In genomic region chr19:55656552-55656951, GRCh38 we compare ENCODE assay signal across 9 cellular contexts. TPM values are rescaled to one million over a fixed set of nuclear protein-coding genes. Genes with fewer than 3 reads are reported as not detected.
DNase-seq lines count a peak whose midpoint lies in the region; ATAC-seq, FAIRE-seq and TF ChIP-seq lines count a peak whose summit lies in the region.
"Had no signal": no experiment of that assay in that cellular context is flagged by ENCODE, and none has a peak within 500 bp of the region (broad histone marks: within the 10 kb centered on the region; RNA-seq: fewer than 3 reads in every experiment).

No MANE protein-coding gene starts in this region.

- H3K4me2 ChIP-seq in GM12878 (ENCODE audit: control insufficient read depth, insufficient read depth) (peak overlapping the region; percentile 94), mesendoderm (ENCODE audit: low read length) (peak overlapping the region; percentile 85)

- WGBS in GM12878 (ENCODE audit: insufficient coverage, insufficient replicate concordance, low lambda C conversion rate, missing lambda C conversion rate), result 2% methylated on average over 7 of the region's 7 CpGs
- WGBS in mesendoderm (ENCODE audit: extremely low coverage, insufficient coverage, low lambda C conversion rate), result 100% methylated on average over 1 of the region's 7 CpGs

- in situ Hi-C loops in GM12878 (cut with MboI), result loop anchor here (10.0 to 25.0 kb wide), 2 partner anchors 1192 to 1519 kb away; partner anchors contain the start of genes CNOT3 and LENG9

- H2AK5ac ChIP-seq in mesendoderm (ENCODE audit: low read length), result no peak overlapping the region

- H3K27me3 ChIP-seq in left ventricle myocardium inferior (ENCODE audit: low read depth) (no peaks in the 10 kb centered on the region), GM12878 (replicated peaks in 1 of 2; ENCODE audit: control insufficient read depth in 2 of 2, insufficient read depth in 2 of 2, low read length in 1 of 2) (no peaks in the 10 kb centered on the region), mesendoderm (ENCODE audit: insufficient read depth, low read length, poor library complexity) (no peaks in the 10 kb centered on the region), vagina (no peaks in the 10 kb centered on the region)

- no peak overlapping the region for H2BK5ac ChIP-seq in mesendoderm (ENCODE audit: low read length)

- no peak overlapping the region for H3K18ac ChIP-seq in mesendoderm (ENCODE audit: low read length)

- intact Hi-C loops in left ventricle myocardium inferior (cut with micrococcal nuclease) (no loop called here), Right ventricle myocardium inferior (cut with DNase I) (no loop called here), GM12878 (cut with micrococcal nuclease; ENCODE audit: unreplicated experiment) (no loop called here), vagina (cut with DNase I) (no loop called here)

- H3K4ac ChIP-seq in mesendoderm (ENCODE audit: low read depth, low read length), result no peak overlapping the region

- no peak overlapping the region for H2BK15ac ChIP-seq in mesendoderm (replicated peaks; ENCODE audit: low read depth)

- RAD21 ChIA-PET in GM12878 (lab: Charles Lee; ENCODE audit: unreplicated experiment), result interaction anchor here (0.7 to 2.3 kb wide), 5 partner anchors 15 to 153 kb away, joined by 4 to 14 read pairs (median 9); no protein-coding TSS in a partner anchor

- TF ChIP-seq CTCF in left ventricle myocardium inferior (IDR thresholded peaks at IDR 0.05; ENCODE audit: borderline replicate concordance) (no peak), GM12878 (IDR thresholded peaks at IDR 0.05 in 2 of 3, conservative IDR thresholded peaks at IDR 0.05 in 1 of 3; ENCODE audit: control insufficient read depth in 2 of 3, extremely low read depth in 1 of 3, insufficient read depth in 1 of 3, low read depth in 3 of 3, low read length in 3 of 3) (no peak), vagina (IDR thresholded peaks at IDR 0.05) (no peak)

- no peak overlapping the region for H2BK120ac ChIP-seq in mesendoderm (ENCODE audit: low read depth, low read length)

- CTCF ChIA-PET in GM12878 (lab: Yijun Ruan, JAX), result interaction anchor here (1.0 to 2.3 kb wide), 8 partner anchors 9 to 153 kb away, joined by 3 to 14 read pairs (median 6); partner anchors contain the start of gene CCDC106

- no peak overlapping the region for H4K8ac ChIP-seq in mesendoderm (ENCODE audit: low read depth, low read length)

- no peak for ATAC-seq in Right ventricle myocardium inferior
- ATAC-seq in GM12878, result no peak

- no peaks in the 10 kb centered on the region for H3K79me1 ChIP-seq in mesendoderm (ENCODE audit: low read length)

- H4K20me1 ChIP-seq in GM12878 (ENCODE audit: control insufficient read depth, insufficient read depth), result peaks cover 12% of the 10 kb centered on the region

- POLR2A ChIA-PET in GM12878 (lab: Charles Lee), result interaction anchor here (0.5 to 2.0 kb wide), 8 partner anchors 15 to 474 kb away, joined by 3 to 7 read pairs (median 4); partner anchors contain the start of gene EPN1

- no peak overlapping the region for H3K23ac ChIP-seq in mesendoderm (ENCODE audit: low read length)

- no peak for TF ChIP-seq POLR2A in GM12878 (IDR thresholded peaks at IDR 0.05; ENCODE audit: low read depth, low read length)
- no peak for TF ChIP-seq POLR2A in vagina (IDR thresholded peaks at IDR 0.05)

- no peaks in the 10 kb centered on the region for H3K9me3 ChIP-seq in left ventricle myocardium inferior (replicated peaks)
- H3K9me3 ChIP-seq in GM12878 (replicated peaks; ENCODE audit: control insufficient read depth, insufficient read depth, low read length), result no peaks in the 10 kb centered on the region
- H3K9me3 ChIP-seq in vagina, result no peaks in the 10 kb centered on the region

- no peak for FAIRE-seq in GM12878 (lab: Jason Lieb, UNC)

- SMC1A ChIA-PET in GM12878 (lab: Charles Lee; ENCODE audit: uncharacterized antibody, unreplicated experiment), result interaction anchor here (0.7 to 3.2 kb wide), 10 partner anchors 9 to 154 kb away, joined by 3 to 15 read pairs (median 4); partner anchors contain the start of gene CCDC106

- H3K9ac ChIP-seq in GM12878 (ENCODE audit: control insufficient read depth, insufficient read depth, low read length), result peak overlapping the region; percentile 98
- H3K9ac ChIP-seq in mesendoderm (ENCODE audit: low read length), result peak overlapping the region; percentile 82

- no peak for TF ChIP-seq EP300 in GM12878 (IDR thresholded peaks at IDR 0.05; ENCODE audit: borderline replicate concordance in 1 of 2, control insufficient read depth in 1 of 2, low read depth in 2 of 2, low read length in 2 of 2)

- H3K4me3 ChIP-seq in left ventricle myocardium inferior (peak overlapping the region; percentile 88), GM12878 (peak overlapping the region; percentile 94), mesendoderm (ENCODE audit: low read length) (peak overlapping the region; percentile 64), vagina (peak overlapping the region; percentile 69 to 96)

- peaks cover 60% of the 10 kb centered on the region for H3K79me2 ChIP-seq in GM12878 (ENCODE audit: control insufficient read depth, insufficient read depth, low read length)
- peaks cover 58% of the 10 kb centered on the region for H3K79me2 ChIP-seq in mesendoderm (ENCODE audit: control insufficient read depth, insufficient read depth, low read length)

- peak overlapping the region; percentile 97 for H3K56ac ChIP-seq in mesendoderm (ENCODE audit: low read length)

- H3K4me1 ChIP-seq in left ventricle myocardium inferior, result peaks cover 66% of the 10 kb centered on the region
- H3K4me1 ChIP-seq in GM12878 (ENCODE audit: control insufficient read depth, insufficient read depth, low read length), result peaks cover 12% of the 10 kb centered on the region
- peaks cover 4% of the 10 kb centered on the region for H3K4me1 ChIP-seq in mesendoderm (ENCODE audit: control insufficient read depth, low read depth, low read length)
- H3K4me1 ChIP-seq in vagina, result peaks cover 63% of the 10 kb centered on the region

- H3K36me3 ChIP-seq in left ventricle myocardium inferior, result peaks cover 29% of the 10 kb centered on the region
- H3K36me3 ChIP-seq in GM12878 (ENCODE audit: control insufficient read depth in 2 of 2, insufficient read depth in 2 of 2, low read length in 1 of 2), result peaks cover 5 to 27% of the 10 kb centered on the region in 2 experiments
- no peaks in the 10 kb centered on the region for H3K36me3 ChIP-seq in mesendoderm (ENCODE audit: control insufficient read depth, insufficient read depth, low read length)
- H3K36me3 ChIP-seq in vagina, result peaks cover 0 to 20% of the 10 kb centered on the region in 2 donors

- no peak overlapping the region for H2AFZ ChIP-seq in GM12878 (ENCODE audit: control insufficient read depth, low read depth, low read length)

- H4K5ac ChIP-seq in mesendoderm (ENCODE audit: low read length), result no peak overlapping the region

- TF ChIP-seq RAD21 in GM12878 (IDR thresholded peaks at IDR 0.05; ENCODE audit: insufficient read depth, low read depth, low read length), result no peak

- no peak for DNase-seq in left ventricle myocardium inferior
- DNase-seq in Right ventricle myocardium inferior (ENCODE audit: missing footprints), result no peak
- no peak for DNase-seq in GM12878 (ENCODE audit: low read depth, low spot score)
- DNase-seq in mesendoderm, result no peak
- DNase-seq in vagina (ENCODE audit: extremely low spot score in 2 of 2), result no peak
- DNase-seq in medulla oblongata (ENCODE audit: extremely low spot score), result no peak
- DNase-seq in NCI-H1436 treated with DMSO at 0.1 percent for 48 hours (lab: John Stamatoyannopoulos, UW), result no peak
- DNase-seq in NK-92 treated with Interleukin-12 subunit alpha and Interleukin-12 subunit beta, amount 100 ng/mL, for 24 hours (lab: John Stamatoyannopoulos, UW), result no peak
- DNase-seq: activated CD4-positive, alpha-beta T cell treated with anti-CD3 and anti-CD28 coated beads, Interleukin-2, amount 50 U/mL, for 1 hour had no signal

- no TSS peak for BruUV-seq in GM12878 (replicated peaks; lab: Mats Ljungman, UMichigan)

- H3K27ac ChIP-seq in left ventricle myocardium inferior (replicated peaks) (no peak overlapping the region), GM12878 (ENCODE audit: control insufficient read depth, insufficient read depth) (peak overlapping the region; percentile 100), mesendoderm (ENCODE audit: low read depth, low read length) (no peak overlapping the region), vagina (no peak overlapping the region)

RNA-seq across cellular contexts. Expression of gene U2AF2, which starts 1.7 kb away (rescaled TPM):
- 74.0 TPM for total RNA-seq in left ventricle myocardium inferior
- 74.5 TPM for total RNA-seq in Right ventricle myocardium inferior
- total RNA-seq in GM12878 (2013; cell fraction: nucleolus; rRNA removed), result 46.0 and 50.9 TPM in 2 replicates
- total RNA-seq in GM12878 (2014; rRNA removed), result 204 and 228 TPM in 2 replicates
- 112 and 121 TPM in 2 replicates for total RNA-seq in GM12878 (2014; rRNA removed; fragmentation: Illumina TruSeq; extraction: Trizol)
- 308 and 338 TPM in 2 replicates for total RNA-seq in GM12878 (2021)
- polyA plus RNA-seq in GM12878 (2011; ENCODE audit: low read depth), result 59.4 TPM
- polyA plus RNA-seq in GM12878 (2011; rRNA removed), result 54.9 and 140 TPM in 2 replicates
- polyA plus RNA-seq in GM12878 (2011; cell fraction: cytosol; rRNA removed), result 239 and 270 TPM in 2 replicates
- 425 and 604 TPM in 2 replicates for polyA plus RNA-seq in GM12878 (2011; cell fraction: nucleus; rRNA removed)
- polyA plus RNA-seq in GM12878 (2012), result 148 and 173 TPM in 2 replicates
- polyA plus RNA-seq in GM12878 (2014; fragmentation: Illumina TruSeq; extraction: Trizol), result 50.9 and 141 TPM in 2 replicates
- 1 to 10 TPM; 3.0 to 8.3 TPM for polyA plus RNA-seq in GM12878 (2014; fragmentation: Nextera tagmentation; extraction: Ambion mirVana)
- 284 and 360 TPM in 2 replicates for polyA plus RNA-seq in GM12878 (2014; rRNA removed)
- 10 to 100 TPM; 46.2 to 48.9 TPM for polyA plus RNA-seq in GM12878 (2016; fragmentation: Nextera tagmentation; extraction: Ambion mirVana)
- 61.6 and 111 TPM in 2 replicates for polyA minus RNA-seq in GM12878 (2011; rRNA and poly(A)+ RNA removed)
- polyA minus RNA-seq in GM12878 (2011; cell fraction: cytosol; rRNA and poly(A)+ RNA removed), result 60.9 and 65.2 TPM in 2 replicates
- 63.1 and 102 TPM in 2 replicates for polyA minus RNA-seq in GM12878 (2011; cell fraction: nucleus; rRNA and poly(A)+ RNA removed)
- polyA plus RNA-seq in mesendoderm (2013, experiment 1 of 2), result 204 TPM
- polyA plus RNA-seq in mesendoderm (2013, experiment 2 of 2), result 201 TPM
- total RNA-seq in vagina, result 145 TPM

RNA-seq across cellular contexts. Expression of gene CCDC106, which starts 8.5 kb away (rescaled TPM):
- 14.6 TPM for total RNA-seq in left ventricle myocardium inferior
- 17.4 TPM for total RNA-seq in Right ventricle myocardium inferior
- 8.3 and 8.6 TPM in 2 replicates for total RNA-seq in GM12878 (2013; cell fraction: nucleolus; rRNA removed)
- 19.2 and 22.5 TPM in 2 replicates for total RNA-seq in GM12878 (2014; rRNA removed)
- total RNA-seq in GM12878 (2014; rRNA removed; fragmentation: Illumina TruSeq; extraction: Trizol), result 11.9 and 12.7 TPM in 2 replicates
- total RNA-seq in GM12878 (2021), result 33.1 and 34.2 TPM in 2 replicates
- polyA plus RNA-seq in GM12878 (2011; ENCODE audit: low read depth), result 5.6 TPM
- 7.8 and 16.4 TPM in 2 replicates for polyA plus RNA-seq in GM12878 (2011; rRNA removed)
- polyA plus RNA-seq in GM12878 (2011; cell fraction: cytosol; rRNA removed), result 17.5 and 27.2 TPM in 2 replicates
- 38.1 and 48.1 TPM in 2 replicates for polyA plus RNA-seq in GM12878 (2011; cell fraction: nucleus; rRNA removed)
- polyA plus RNA-seq in GM12878 (2012), result 27.7 and 32.6 TPM in 2 replicates
- polyA plus RNA-seq in GM12878 (2014; fragmentation: Illumina TruSeq; extraction: Trizol), result 7.7 and 19.2 TPM in 2 replicates
- under 1 TPM; 0.04 to 0.14 TPM for polyA plus RNA-seq in GM12878 (2014; fragmentation: Nextera tagmentation; extraction: Ambion mirVana)
- polyA plus RNA-seq in GM12878 (2014; rRNA removed), result 35.9 and 39.9 TPM in 2 replicates
- 10 to 100 TPM; 20.4 to 25.7 TPM for polyA plus RNA-seq in GM12878 (2016; fragmentation: Nextera tagmentation; extraction: Ambion mirVana)
- 3.4 and 7.2 TPM in 2 replicates for polyA minus RNA-seq in GM12878 (2011; rRNA and poly(A)+ RNA removed)
- polyA minus RNA-seq in GM12878 (2011; cell fraction: cytosol; rRNA and poly(A)+ RNA removed), result 5.5 and 7.0 TPM in 2 replicates
- 6.4 and 14.4 TPM in 2 replicates for polyA minus RNA-seq in GM12878 (2011; cell fraction: nucleus; rRNA and poly(A)+ RNA removed)
- polyA plus RNA-seq in mesendoderm (2013, experiment 1 of 2), result 7.9 TPM
- 7.9 TPM for polyA plus RNA-seq in mesendoderm (2013, experiment 2 of 2)
- 8.3 TPM for total RNA-seq in vagina

RNA-seq across cellular contexts. Expression of gene ZNF581, which starts 13.1 kb away (rescaled TPM):
- total RNA-seq in left ventricle myocardium inferior (7.1 TPM), Right ventricle myocardium inferior (7.4 TPM), GM12878 (2014; rRNA removed) (22.1 and 25.4 TPM in 2 replicates), GM12878 (2014; rRNA removed; fragmentation: Illumina TruSeq; extraction: Trizol) (14.0 and 14.1 TPM in 2 replicates), GM12878 (2021) (44.9 and 45.4 TPM in 2 replicates), vagina (15.5 TPM)
- total RNA-seq in GM12878 (2013; cell fraction: nucleolus; rRNA removed), result 5.3 and 7.2 TPM in 2 replicates
- polyA plus RNA-seq in GM12878 (2011; ENCODE audit: low read depth), result 31.2 TPM
- polyA plus RNA-seq in GM12878 (2011; rRNA removed) (13.5 and 19.1 TPM in 2 replicates), GM12878 (2014; fragmentation: Illumina TruSeq; extraction: Trizol) (7.8 and 13.2 TPM in 2 replicates), GM12878 (2014; fragmentation: Nextera tagmentation; extraction: Ambion mirVana) (10 to 100 TPM in 1 of 2 experiments, 1 to 10 TPM in 1; 4.7 to 18.1 TPM), GM12878 (2014; rRNA removed) (39.6 and 45.3 TPM in 2 replicates), GM12878 (2016; fragmentation: Nextera tagmentation; extraction: Ambion mirVana) (10 to 100 TPM; 29.1 to 37.0 TPM)
- 27.8 and 34.4 TPM in 2 replicates for polyA plus RNA-seq in GM12878 (2011; cell fraction: cytosol; rRNA removed)
- polyA plus RNA-seq in GM12878 (2011; cell fraction: nucleus; rRNA removed), result 21.8 and 24.9 TPM in 2 replicates
- 43.7 and 58.1 TPM in 2 replicates for polyA plus RNA-seq in GM12878 (2012)
- polyA minus RNA-seq in GM12878 (2011; rRNA and poly(A)+ RNA removed), result 15.2 and 28.9 TPM in 2 replicates
- 11.5 and 15.8 TPM in 2 replicates for polyA minus RNA-seq in GM12878 (2011; cell fraction: cytosol; rRNA and poly(A)+ RNA removed)
- polyA minus RNA-seq in GM12878 (2011; cell fraction: nucleus; rRNA and poly(A)+ RNA removed), result 6.0 and 9.0 TPM in 2 replicates
- 34.8 TPM for polyA plus RNA-seq in mesendoderm (2013, experiment 1 of 2)
- 34.8 TPM for polyA plus RNA-seq in mesendoderm (2013, experiment 2 of 2)

RNA-seq across cellular contexts. Expression of gene ZNF580, which starts 15.8 kb away (rescaled TPM):
- total RNA-seq in left ventricle myocardium inferior, result 11.8 TPM
- total RNA-seq in Right ventricle myocardium inferior, result 13.2 TPM
- 16.2 and 23.0 TPM in 2 replicates for total RNA-seq in GM12878 (2013; cell fraction: nucleolus; rRNA removed)
- 9.4 and 12.2 TPM in 2 replicates for total RNA-seq in GM12878 (2014; rRNA removed)
- 4.7 and 5.7 TPM in 2 replicates for total RNA-seq in GM12878 (2014; rRNA removed; fragmentation: Illumina TruSeq; extraction: Trizol)
- 31.8 and 34.2 TPM in 2 replicates for total RNA-seq in GM12878 (2021)
- polyA plus RNA-seq in GM12878 (2011; ENCODE audit: low read depth), result 12.4 TPM
- polyA plus RNA-seq in GM12878 (2011; rRNA removed), result 5.5 and 7.9 TPM in 2 replicates
- 9.7 and 13.8 TPM in 2 replicates for polyA plus RNA-seq in GM12878 (2011; cell fraction: cytosol; rRNA removed)
- polyA plus RNA-seq in GM12878 (2011; cell fraction: nucleus; rRNA removed), result 50.7 and 83.1 TPM in 2 replicates
- 33.1 and 35.3 TPM in 2 replicates for polyA plus RNA-seq in GM12878 (2012)
- 5.3 and 7.4 TPM in 2 replicates for polyA plus RNA-seq in GM12878 (2014; fragmentation: Illumina TruSeq; extraction: Trizol)
- 1 to 10 TPM; 2.3 to 7.4 TPM for polyA plus RNA-seq in GM12878 (2014; fragmentation: Nextera tagmentation; extraction: Ambion mirVana)
- polyA plus RNA-seq in GM12878 (2014; rRNA removed), result 27.1 and 30.2 TPM in 2 replicates
- polyA plus RNA-seq in GM12878 (2016; fragmentation: Nextera tagmentation; extraction: Ambion mirVana), result 10 to 100 TPM; 24.7 to 25.3 TPM
- polyA minus RNA-seq in GM12878 (2011; rRNA and poly(A)+ RNA removed), result 3.4 and 7.0 TPM in 2 replicates
- 5.5 and 8.0 TPM in 2 replicates for polyA minus RNA-seq in GM12878 (2011; cell fraction: cytosol; rRNA and poly(A)+ RNA removed)
- 8.2 and 17.3 TPM in 2 replicates for polyA minus RNA-seq in GM12878 (2011; cell fraction: nucleus; rRNA and poly(A)+ RNA removed)
- polyA plus RNA-seq in mesendoderm (2013, experiment 1 of 2), result 12.1 TPM
- polyA plus RNA-seq in mesendoderm (2013, experiment 2 of 2), result 13.5 TPM
- 30.9 TPM for total RNA-seq in vagina

RNA-seq across cellular contexts. Expression of gene EPN1, which starts 18.5 kb away (rescaled TPM):
- total RNA-seq in left ventricle myocardium inferior (205 TPM), Right ventricle myocardium inferior (213 TPM), GM12878 (2014; rRNA removed) (7.7 and 12.0 TPM in 2 replicates), GM12878 (2014; rRNA removed; fragmentation: Illumina TruSeq; extraction: Trizol) (4.7 and 6.2 TPM in 2 replicates), GM12878 (2021) (79.8 and 88.5 TPM in 2 replicates), vagina (43.7 TPM)
- 21.7 and 25.6 TPM in 2 replicates for total RNA-seq in GM12878 (2013; cell fraction: nucleolus; rRNA removed)
- polyA plus RNA-seq in GM12878 (2011; ENCODE audit: low read depth), result 7.1 TPM
- polyA plus RNA-seq in GM12878 (2011; rRNA removed) (3.4 and 9.3 TPM in 2 replicates), GM12878 (2014; fragmentation: Illumina TruSeq; extraction: Trizol) (2.0 and 6.8 TPM in 2 replicates), GM12878 (2014; fragmentation: Nextera tagmentation; extraction: Ambion mirVana) (under 1 TPM; 0.11 to 0.16 TPM), GM12878 (2014; rRNA removed) (36.9 and 47.0 TPM in 2 replicates), GM12878 (2016; fragmentation: Nextera tagmentation; extraction: Ambion mirVana) (10 to 100 TPM; 21.8 to 22.1 TPM)
- polyA plus RNA-seq in GM12878 (2011; cell fraction: cytosol; rRNA removed), result 18.3 and 23.2 TPM in 2 replicates
- 35.8 and 58.4 TPM in 2 replicates for polyA plus RNA-seq in GM12878 (2011; cell fraction: nucleus; rRNA removed)
- polyA plus RNA-seq in GM12878 (2012), result 28.6 and 36.3 TPM in 2 replicates
- polyA minus RNA-seq in GM12878 (2011; rRNA and poly(A)+ RNA removed), result 19.7 and 22.3 TPM in 2 replicates
- polyA minus RNA-seq in GM12878 (2011; cell fraction: cytosol; rRNA and poly(A)+ RNA removed), result 18.9 and 25.0 TPM in 2 replicates
- 9.1 and 13.6 TPM in 2 replicates for polyA minus RNA-seq in GM12878 (2011; cell fraction: nucleus; rRNA and poly(A)+ RNA removed)
- 112 TPM for polyA plus RNA-seq in mesendoderm (2013, experiment 1 of 2)
- polyA plus RNA-seq in mesendoderm (2013, experiment 2 of 2), result 114 TPM
